In genomic region chr5:170638454-170639220, GRCh38 we compare ENCODE assay signal across 8 cellular contexts.
DNase-seq lines count a peak whose midpoint lies in the region; ATAC-seq and TF ChIP-seq lines count a peak whose summit lies in the region.

No MANE protein-coding gene starts in this region.

- H3K9me3 Mint-ChIP-seq in nephron progenitor cell: no peaks in the 10 kb centered on the region

- H3K27ac Mint-ChIP-seq in nephron progenitor cell: no peak overlapping the region

- TF ChIP-seq POLR2A in testis (IDR thresholded peaks at IDR 0.05): no peak

- H3K27ac ChIP-seq in testis: no peak overlapping the region

- H3K9me3 ChIP-seq in testis: no peaks in the 10 kb centered on the region

- peak; percentile 55 for ATAC-seq in HG03097 (IDR thresholded peaks at IDR 0.05; ENCODE audit: low FRiP score, unreplicated experiment)

- H3K27me3 ChIP-seq in testis: no peaks in the 10 kb centered on the region

- peak; percentile 87 for TF ChIP-seq CTCF in GM12873 (IDR thresholded peaks at IDR 0.05; ENCODE audit: insufficient read depth, low read depth, low read length, missing control alignments)
- TF ChIP-seq CTCF in nephron progenitor cell (IDR thresholded peaks at IDR 0.05): peak; percentile 92
- peak; percentile 61 to 92 (median 66) for TF ChIP-seq CTCF in testis (IDR thresholded peaks at IDR 0.05)

- no peaks in the 10 kb centered on the region for H3K36me3 ChIP-seq in testis (ENCODE audit: low read depth, missing control alignments)

- H3K4me1 ChIP-seq in testis: peaks cover 8% of the 10 kb centered on the region

- H3K4me3 Mint-ChIP-seq in nephron progenitor cell: no peak overlapping the region

- DNase-seq in 8988T (peak; percentile 90), NOMO-1 treated with DMSO at 0.1 percent for 48 hours (lab: John Stamatoyannopoulos, UW; ENCODE audit: unreplicated experiment) (peak; percentile 18), activated T-cell treated with anti-CD3 and anti-CD28 coated beads for 24 hours (ENCODE audit: low read depth) (peak; percentile 60), fibroblast of gingiva (ENCODE audit: low read depth) (peak; percentile 22), nephron progenitor cell (peak; percentile 92), testis (peak; percentile 81)

- H3K4me1 Mint-ChIP-seq in nephron progenitor cell: peaks cover 20% of the 10 kb centered on the region

- no peaks in the 10 kb centered on the region for H3K36me3 Mint-ChIP-seq in nephron progenitor cell (ENCODE audit: low read depth)

- intact Hi-C loops in testis (cut with DNase I; ENCODE audit: low total_unique reads): no loop called here

- H3K27me3 Mint-ChIP-seq in nephron progenitor cell (ENCODE audit: low read depth, poor library complexity): peaks cover 22% of the 10 kb centered on the region

- 51 to 58% methylated on average over 11 to 15 of the region's 15 CpGs for WGBS in testis, 2 donors

- no peak overlapping the region for H3K4me3 ChIP-seq in testis

Comparison
In these comparisons a context has a peak if more than half of its experiments do, and no peak if none do; other contexts are left out.
1. DNase-seq: peak in every context shown above with its lines; median percentile 92 in nephron progenitor cell; 90 in 8988T; 81 in testis; 60 in activated T-cell treated with anti-CD3 and anti-CD28 coated beads for 24 hours; 22 in fibroblast of gingiva; 18 in NOMO-1 treated with DMSO at 0.1 percent for 48 hours.